2 cellular contexts compared by ENCODE assay signal in genomic region chr7:2812119-2812487, GRCh38.
TF ChIP-seq lines count a peak whose summit lies in the region.

No MANE protein-coding gene starts in this region.

TF ChIP-seq in H1, 55 proteins besides CTCF, POLR2A, EP300 and RAD21:
- no peak for TF ChIP-seq RFX5 (IDR thresholded peaks at IDR 0.05; ENCODE audit: borderline replicate concordance, low read depth, low read length)
- TF ChIP-seq BACH1 (IDR thresholded peaks at IDR 0.05; ENCODE audit: low read length): no peak
- no peak for TF ChIP-seq YY1 (IDR thresholded peaks at IDR 0.05; ENCODE audit: low read depth, low read length)
- no peak for TF ChIP-seq KDM1A (IDR thresholded peaks at IDR 0.05; ENCODE audit: borderline replicate concordance, low read length)
- no peak for TF ChIP-seq CBX5 (IDR thresholded peaks at IDR 0.05; ENCODE audit: low read depth, low read length)
- TF ChIP-seq GABPA (IDR thresholded peaks at IDR 0.05; ENCODE audit: borderline replicate concordance, insufficient read depth, low read length): no peak
- no peak for TF ChIP-seq SP4 (IDR thresholded peaks at IDR 0.05; ENCODE audit: low read length)
- TF ChIP-seq CREB1 (IDR thresholded peaks at IDR 0.05): no peak
- TF ChIP-seq TBP (IDR thresholded peaks at IDR 0.05; ENCODE audit: low read depth, low read length): no peak
- TF ChIP-seq SRF (IDR thresholded peaks at IDR 0.05; ENCODE audit: low read depth, low read length): no peak
- TF ChIP-seq JUN (IDR thresholded peaks at IDR 0.05; ENCODE audit: low read depth, low read length): no peak
- TF ChIP-seq SIN3A (conservative IDR thresholded peaks at IDR 0.05 in 1 of 2, IDR thresholded peaks at IDR 0.05 in 1 of 2; ENCODE audit: low read depth in 1 of 2, low read length in 2 of 2): no peak

TF ChIP-seq in liver, 16 proteins besides CTCF, POLR2A, EP300 and RAD21:
- TF ChIP-seq HNF4A (conservative IDR thresholded peaks at IDR 0.05) (no peak), REST (IDR thresholded peaks at IDR 0.05) (no peak), EGR1 (IDR thresholded peaks at IDR 0.05; ENCODE audit: low read depth in 2 of 2) (no peak), HNF4G (IDR thresholded peaks at IDR 0.05) (no peak), MAX (IDR thresholded peaks at IDR 0.05) (no peak), RXRA (IDR thresholded peaks at IDR 0.05) (no peak), ATF3 (IDR thresholded peaks at IDR 0.05) (no peak), TAF1 (conservative IDR thresholded peaks at IDR 0.05) (no peak), FOXA1 (IDR thresholded peaks at IDR 0.05) (no peak), YY1 (IDR thresholded peaks at IDR 0.05) (no peak), FOXA2 (IDR thresholded peaks at IDR 0.05) (no peak)
